8 cellular contexts compared by ENCODE assay signal in genomic region chr20:17856024-17856564, GRCh38.
DNase-seq lines count a peak whose midpoint lies in the region; ATAC-seq, FAIRE-seq and TF ChIP-seq lines count a peak whose summit lies in the region.

No MANE protein-coding gene starts in this region.

- H3K27me3 Mint-ChIP-seq in memory B cell (peaks cover 3% of the 10 kb centered on the region), mesothelial cell of epicardium (ENCODE audit: low read depth) (peaks cover under 1% of the 10 kb centered on the region)

- H3K4me3 Mint-ChIP-seq in memory B cell (peak overlapping the region; percentile 12), mesothelial cell of epicardium (no peak overlapping the region)

- H3K4me1 ChIP-seq in MM.1S (ENCODE audit: low read length): peaks cover 58% of the 10 kb centered on the region

- H3K36me3 ChIP-seq in MM.1S (replicated peaks; ENCODE audit: insufficient read depth, low read length): no peaks in the 10 kb centered on the region

- no peaks in the 10 kb centered on the region for H3K36me3 Mint-ChIP-seq in memory B cell
- no peaks in the 10 kb centered on the region for H3K36me3 Mint-ChIP-seq in mesothelial cell of epicardium

- H4K20me1 ChIP-seq in MM.1S (ENCODE audit: insufficient read depth, low read length): no peaks in the 10 kb centered on the region

- no peak overlapping the region for H2AFZ ChIP-seq in MM.1S (ENCODE audit: low read length)

- H3K4me2 ChIP-seq in MM.1S (ENCODE audit: low read depth, low read length): peak overlapping the region; percentile 46; the same call in 1 of the 2 replicates

- TF ChIP-seq CTCF in MM.1S (IDR thresholded peaks at IDR 0.05; ENCODE audit: low read length) (no peak), mesothelial cell of epicardium (IDR thresholded peaks at IDR 0.05; ENCODE audit: unreplicated experiment) (no peak)

- FAIRE-seq in HTR-8/SVneo (lab: Jason Lieb, UNC) (no peak), frontal cortex (lab: Jason Lieb, UNC) (no peak)

- no peaks in the 10 kb centered on the region for H3K79me2 ChIP-seq in MM.1S (ENCODE audit: low read length)

- no peak overlapping the region for H3K4me3 ChIP-seq in MM.1S (ENCODE audit: low read length)

- H3K27me3 ChIP-seq in MM.1S (replicated peaks; ENCODE audit: insufficient read depth, low read length): no peaks in the 10 kb centered on the region

- peak overlapping the region; percentile 72 for H3K27ac Mint-ChIP-seq in memory B cell
- H3K27ac Mint-ChIP-seq in mesothelial cell of epicardium: no peak overlapping the region

- peaks cover 43% of the 10 kb centered on the region for H3F3A ChIP-seq in MM.1S (ENCODE audit: insufficient read depth, low read length)

- DNase-seq in MM.1S: peak; percentile 93
- DNase-seq in memory B cell (ENCODE audit: low spot score in 2 of 2): peak; percentile 51 to 52
- DNase-seq in mesothelial cell of epicardium (ENCODE audit: low spot score in 2 of 2, unreplicated experiment in 2 of 2): no peak
- DNase-seq in HTR-8/SVneo (ENCODE audit: insufficient read length, low spot score): no peak
- DNase-seq in frontal cortex (ENCODE audit: low spot score in 2 of 2): no peak
- DNase-seq in Kasumi-1 (lab: John Stamatoyannopoulos, UW): no peak

- H3K9me3 Mint-ChIP-seq in memory B cell: no peaks in the 10 kb centered on the region
- no peaks in the 10 kb centered on the region for H3K9me3 Mint-ChIP-seq in mesothelial cell of epicardium

- H3K9ac ChIP-seq in MM.1S (ENCODE audit: low read length): peak overlapping the region; percentile 49; the same call in 1 of the 2 replicates

- H3K4me1 Mint-ChIP-seq in memory B cell: peaks cover 56% of the 10 kb centered on the region
- H3K4me1 Mint-ChIP-seq in mesothelial cell of epicardium: no peaks in the 10 kb centered on the region

- ATAC-seq in GM18519 (IDR thresholded peaks at IDR 0.05; ENCODE audit: low FRiP score, unreplicated experiment) (peak; percentile 66), HG02571 (IDR thresholded peaks at IDR 0.05; ENCODE audit: unreplicated experiment) (peak; percentile 81), memory B cell (ENCODE audit: low read depth) (peak; percentile 96)

- H3K27ac ChIP-seq in MM.1S (ENCODE audit: low read length): peak overlapping the region; percentile 99

- no peaks in the 10 kb centered on the region for H3K9me2 ChIP-seq in MM.1S (replicated peaks; ENCODE audit: insufficient read depth, low read length)

- no peaks in the 10 kb centered on the region for H3K9me3 ChIP-seq in MM.1S (replicated peaks; ENCODE audit: insufficient read depth, low read length)

Comparison
In these comparisons a context has a peak if more than half of its experiments do, and no peak if none do; other contexts are left out.
1. DNase-seq: peak in MM.1S (single experiment) and memory B cell (2 of 2); none in mesothelial cell of epicardium (0 of 2), HTR-8/SVneo (single experiment), frontal cortex (0 of 2) and Kasumi-1 (0 of 2).
2. Peak in every context shown above with its lines, with median percentiles within 50 percentile points of each other: ATAC-seq.